ENCODE assay signal across 14 cellular contexts in the genomic region with DNA sequence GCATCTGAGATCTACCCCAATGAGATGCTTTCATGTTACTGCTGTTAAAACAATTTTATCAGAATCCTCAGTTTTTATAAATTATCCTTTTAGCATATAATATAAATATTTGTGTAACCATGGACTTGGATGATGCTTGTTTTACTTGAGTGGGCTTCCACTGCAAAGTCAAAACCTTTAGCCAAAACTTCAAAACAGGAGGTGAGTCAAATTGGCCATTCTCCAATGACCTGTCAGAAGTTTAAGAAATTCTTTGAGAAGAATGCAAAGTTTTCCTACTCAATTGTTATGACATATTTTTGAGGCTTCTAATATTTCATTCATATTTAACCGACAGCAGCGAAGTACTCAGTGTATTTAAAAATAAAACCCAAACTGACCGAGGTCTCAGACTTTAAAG.
DNase-seq lines count a peak whose midpoint lies in the region; ATAC-seq and TF ChIP-seq lines count a peak whose summit lies in the region.
"Had no signal": no experiment of that assay in that cellular context is flagged by ENCODE, and none has a peak within 500 bp of the region (broad histone marks: within the 10 kb centered on the region; RNA-seq: fewer than 3 reads in every experiment).

No MANE protein-coding gene starts in this region.

- DNase-seq in NCI-H226: peak; percentile 47
- DNase-seq in astrocyte of the cerebellum (ENCODE audit: low read depth): peak; percentile 3
- peak; percentile 1 to 20 for DNase-seq in fibroblast of lung (ENCODE audit: low read depth in 2 of 2)
- no peak for DNase-seq in mucosa of gallbladder (ENCODE audit: low spot score)
- DNase-seq: ACHN; BE2C; C1 segment of cervical spinal cord; Caco-2; CD4-positive, CD25-positive, alpha-beta regulatory T cell; HCEC 1CT had no signal

- H3K4me1 ChIP-seq in fibroblast of lung (ENCODE audit: control insufficient read depth, extremely low read depth, insufficient read depth, low read length): no peaks in the 10 kb centered on the region
- H3K4me1 ChIP-seq: BE2C, Caco-2 had no signal

- in situ Hi-C loops in astrocyte of the cerebellum (cut with HindIII; ENCODE audit: low sequenced_read_pairs): no loop called here

- ATAC-seq in HG02571 (IDR thresholded peaks at IDR 0.05; ENCODE audit: unreplicated experiment) (no peak), GM21360 (IDR thresholded peaks at IDR 0.05; ENCODE audit: unreplicated experiment) (no peak), SK-N-SH treated with all-trans-retinoic acid at 6 μM for 48 hours (no peak)
- ATAC-seq: GM23338 had no signal

- H3K27ac ChIP-seq in fibroblast of lung (ENCODE audit: insufficient read depth, low read length): no peak overlapping the region

- H3K9ac ChIP-seq in fibroblast of lung (ENCODE audit: insufficient read depth, low read length): no peak overlapping the region

- H3K4me2 ChIP-seq in fibroblast of lung (ENCODE audit: extremely low read depth, insufficient read depth, low read length): no peak overlapping the region
- H3K4me2 ChIP-seq: GM23338 had no signal

- H3K36me3 ChIP-seq in fibroblast of lung (ENCODE audit: control insufficient read depth, insufficient read depth, low read length): no peaks in the 10 kb centered on the region
- H3K36me3 ChIP-seq: BE2C had no signal

- H2AFZ ChIP-seq in fibroblast of lung (ENCODE audit: low read length): no peak overlapping the region
- H2AFZ ChIP-seq: GM23338 had no signal

- no peaks in the 10 kb centered on the region for H4K20me1 ChIP-seq in fibroblast of lung (ENCODE audit: control insufficient read depth, extremely low read depth, insufficient read depth, low read length)

- H3K27me3 ChIP-seq in fibroblast of lung (ENCODE audit: control insufficient read depth, insufficient read depth, low read length): no peaks in the 10 kb centered on the region
- H3K27me3 ChIP-seq: BE2C had no signal

- no peak overlapping the region for H3K4me3 ChIP-seq in astrocyte of the cerebellum (ENCODE audit: low read depth, low read length)
- H3K4me3 ChIP-seq in fibroblast of lung (replicated peaks in 1 of 4; ENCODE audit: control extremely low read depth in 1 of 4, insufficient read depth in 1 of 4, low read depth in 3 of 4, low read length in 4 of 4): no peak overlapping the region
- H3K4me3 ChIP-seq: GM23338 had no signal

- no peaks in the 10 kb centered on the region for H3K79me2 ChIP-seq in fibroblast of lung (ENCODE audit: control insufficient read depth, insufficient read depth, low read length)

- TF ChIP-seq CTCF in astrocyte of the cerebellum (IDR thresholded peaks at IDR 0.05; ENCODE audit: low read depth, low read length, missing control alignments): no peak
- no peak for TF ChIP-seq CTCF in fibroblast of lung (conservative IDR thresholded peaks at IDR 0.05 in 1 of 2, IDR thresholded peaks at IDR 0.05 in 1 of 2; ENCODE audit: low read depth in 1 of 2, low read length in 2 of 2)

- H3K9me3 ChIP-seq in fibroblast of lung (ENCODE audit: control insufficient read depth, insufficient read depth, low read depth, low read length): no peaks in the 10 kb centered on the region
- H3K9me3 ChIP-seq: BE2C, Caco-2 had no signal

TF ChIP-seq in SK-N-SH treated with all-trans-retinoic acid at 6 μM for 48 hours, 23 proteins besides CTCF, POLR2A, EP300 and RAD21:
- TF ChIP-seq ARNTL (CRISPR knock-in tag; IDR thresholded peaks at IDR 0.05; ENCODE audit: borderline replicate concordance, low read depth) (no peak), SNAI2 (CRISPR knock-in tag; IDR thresholded peaks at IDR 0.05) (no peak), TOX (CRISPR knock-in tag; IDR thresholded peaks at IDR 0.05; ENCODE audit: borderline replicate concordance) (no peak), ISL1 (CRISPR knock-in tag; IDR thresholded peaks at IDR 0.05) (no peak), OSR1 (CRISPR knock-in tag; IDR thresholded peaks at IDR 0.05) (no peak), ZFP30 (CRISPR knock-in tag; IDR thresholded peaks at IDR 0.05) (no peak)
- TF ChIP-seq, protein P1, sequence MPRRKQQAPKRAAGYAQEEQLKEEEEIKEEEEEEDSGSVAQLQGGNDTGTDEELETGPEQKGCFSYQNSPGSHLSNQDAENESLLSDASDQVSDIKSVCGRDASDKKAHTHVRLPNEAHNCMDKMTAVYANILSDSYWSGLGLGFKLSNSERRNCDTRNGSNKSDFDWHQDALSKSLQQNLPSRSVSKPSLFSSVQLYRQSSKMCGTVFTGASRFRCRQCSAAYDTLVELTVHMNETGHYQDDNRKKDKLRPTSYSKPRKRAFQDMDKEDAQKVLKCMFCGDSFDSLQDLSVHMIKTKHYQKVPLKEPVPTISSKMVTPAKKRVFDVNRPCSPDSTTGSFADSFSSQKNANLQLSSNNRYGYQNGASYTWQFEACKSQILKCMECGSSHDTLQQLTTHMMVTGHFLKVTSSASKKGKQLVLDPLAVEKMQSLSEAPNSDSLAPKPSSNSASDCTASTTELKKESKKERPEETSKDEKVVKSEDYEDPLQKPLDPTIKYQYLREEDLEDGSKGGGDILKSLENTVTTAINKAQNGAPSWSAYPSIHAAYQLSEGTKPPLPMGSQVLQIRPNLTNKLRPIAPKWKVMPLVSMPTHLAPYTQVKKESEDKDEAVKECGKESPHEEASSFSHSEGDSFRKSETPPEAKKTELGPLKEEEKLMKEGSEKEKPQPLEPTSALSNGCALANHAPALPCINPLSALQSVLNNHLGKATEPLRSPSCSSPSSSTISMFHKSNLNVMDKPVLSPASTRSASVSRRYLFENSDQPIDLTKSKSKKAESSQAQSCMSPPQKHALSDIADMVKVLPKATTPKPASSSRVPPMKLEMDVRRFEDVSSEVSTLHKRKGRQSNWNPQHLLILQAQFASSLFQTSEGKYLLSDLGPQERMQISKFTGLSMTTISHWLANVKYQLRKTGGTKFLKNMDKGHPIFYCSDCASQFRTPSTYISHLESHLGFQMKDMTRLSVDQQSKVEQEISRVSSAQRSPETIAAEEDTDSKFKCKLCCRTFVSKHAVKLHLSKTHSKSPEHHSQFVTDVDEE (CRISPR knock-in tag; IDR thresholded peaks at IDR 0.05): no peak
